Comparison of ENCODE assay signal across 15 cellular contexts in genomic region chr1:33176362-33176850, GRCh38. TPM values are rescaled to one million over a fixed set of nuclear protein-coding genes. Genes with fewer than 3 reads are reported as not detected.
DNase-seq lines count a peak whose midpoint lies in the region; ATAC-seq and TF ChIP-seq lines count a peak whose summit lies in the region.
"Had no signal": no experiment of that assay in that cellular context is flagged by ENCODE, and none has a peak within 500 bp of the region (broad histone marks: within the 10 kb centered on the region; RNA-seq: fewer than 3 reads in every experiment).

No MANE protein-coding gene starts in this region.

- no peaks in the 10 kb centered on the region for H3K9me3 ChIP-seq in esophagus (ENCODE audit: control insufficient read depth in 2 of 2, insufficient read depth in 1 of 2, low read depth in 1 of 2, low read length in 1 of 2)
- H3K9me3 ChIP-seq in psoas muscle, result no peaks in the 10 kb centered on the region
- H3K9me3 ChIP-seq: ascending aorta, left ventricle myocardium inferior, pancreas, tibial artery had no signal

- intact Hi-C loops in psoas muscle (cut with DNase I), result no loop called here

- peak; percentile 74 for DNase-seq in ELF-1 (ENCODE audit: low read depth, low spot score)
- peak; percentile 71 for DNase-seq in NCI-H69 (lab: John Stamatoyannopoulos, UW)
- peak; percentile 84 to 91 for DNase-seq in psoas muscle
- DNase-seq in dermis blood vessel endothelial cell, result no peak
- DNase-seq in HuH-7 (ENCODE audit: low spot score), result no peak
- DNase-seq: left ventricle myocardium inferior, NCI-H2029 treated with DMSO at 0.1 percent for 48 hours, pancreas had no signal

- ATAC-seq in psoas muscle (peak; percentile 86 to 90 (median 90)), GM18505 (IDR thresholded peaks at IDR 0.05; ENCODE audit: unreplicated experiment) (no peak), HG03354 (IDR thresholded peaks at IDR 0.05; ENCODE audit: poor library complexity, severe bottlenecking, unreplicated experiment) (no peak)
- ATAC-seq: pancreas had no signal

- 63 to 69% methylated on average over 11 of the region's 11 CpGs for WGBS in esophagus, 2 donors
- WGBS in psoas muscle, 3 donors, result 25 to 33% (median 28%) methylated on average over 11 of the region's 11 CpGs

- H3K4me1 ChIP-seq in esophagus (ENCODE audit: control insufficient read depth in 2 of 2, insufficient read depth in 2 of 2, low read length in 1 of 2) (peaks cover 6 to 14% of the 10 kb centered on the region in 2 donors), psoas muscle (peaks cover 24% of the 10 kb centered on the region)
- H3K4me1 ChIP-seq: pancreas had no signal

- H3K36me3 ChIP-seq in esophagus (ENCODE audit: control insufficient read depth in 2 of 2, insufficient read depth in 2 of 2, low read length in 1 of 2) (peaks cover 0 to 6% of the 10 kb centered on the region in 2 donors), psoas muscle (ENCODE audit: insufficient read depth in 1 of 2, low read depth in 1 of 2) (no peaks in the 10 kb centered on the region)
- H3K36me3 ChIP-seq: ascending aorta, left ventricle myocardium inferior, pancreas had no signal

- H3K27ac ChIP-seq in esophagus (ENCODE audit: low read depth in 2 of 2, low read length in 1 of 2), result peak overlapping the region; percentile 12 to 82
- H3K27ac ChIP-seq in psoas muscle, result peak overlapping the region; percentile 82
- H3K27ac ChIP-seq: ascending aorta, C4-2B, left ventricle myocardium inferior, pancreas, RWPE1, tibial artery had no signal

- H3K4me3 ChIP-seq in esophagus (ENCODE audit: low read depth in 1 of 2, low read length in 2 of 2) (no peak overlapping the region), psoas muscle (peak overlapping the region; percentile 13)
- H3K4me3 ChIP-seq: ascending aorta, left ventricle myocardium inferior, pancreas, tibial artery had no signal

- H3K27me3 ChIP-seq in esophagus (ENCODE audit: control insufficient read depth in 1 of 2, insufficient read depth in 2 of 2, low read length in 2 of 2) (no peaks in the 10 kb centered on the region), psoas muscle (ENCODE audit: insufficient read depth in 3 of 3, low read length in 2 of 3) (no peaks in the 10 kb centered on the region)
- H3K27me3 ChIP-seq: ascending aorta, pancreas, tibial artery had no signal

- TF ChIP-seq CTCF in psoas muscle (IDR thresholded peaks at IDR 0.05), result no peak

- TF ChIP-seq POLR2A in GM18505 (IDR thresholded peaks at IDR 0.05; ENCODE audit: borderline replicate concordance, extremely low read depth, insufficient read depth, insufficient read length), result no peak

RNA-seq across cellular contexts. Expression of gene TRIM62, which starts 5.4 kb away (rescaled TPM):
- polyA plus RNA-seq in esophagus, result 1 to 10 TPM; 4.6 to 5.0 TPM
- 10 to 100 TPM in 2 of 4 donors, 1 to 10 TPM in 2; 4.3 to 14.2 (median 9.4) TPM for total RNA-seq in psoas muscle
- polyA plus RNA-seq in psoas muscle, result 1 to 10 TPM; 4.0 to 6.9 (median 4.4) TPM
- 2.6 and 4.6 TPM in 2 replicates for total RNA-seq in dermis blood vessel endothelial cell

Comparison
In these comparisons a context has a peak if more than half of its experiments do, and no peak if none do; other contexts are left out.
1. DNase-seq: peak in ELF-1 (single experiment), NCI-H69 (single experiment) and psoas muscle (2 of 2); none in dermis blood vessel endothelial cell (single experiment) and HuH-7 (single experiment).
2. ATAC-seq: peak in psoas muscle (4 of 4); none in GM18505 (single experiment) and HG03354 (single experiment).